Comparison of ENCODE assay signal across 1 cellular context in genomic region chr15:58771621-58772235, GRCh38.
TF ChIP-seq lines count a peak whose summit lies in the region.

No MANE protein-coding gene starts in this region.

TF ChIP-seq in GM23338, 12 proteins besides CTCF, POLR2A, EP300 and RAD21 (continued from another document):
- TF ChIP-seq ZNF462 (CRISPR knock-in tag; IDR thresholded peaks at IDR 0.05) (no peak), STAT1 (IDR thresholded peaks at IDR 0.05; ENCODE audit: unreplicated experiment) (no peak), EZH2 (IDR thresholded peaks at IDR 0.05; ENCODE audit: low read depth, unreplicated experiment) (no peak), NANOG (IDR thresholded peaks at IDR 0.05; ENCODE audit: borderline replicate concordance) (no peak), ETS1 (IDR thresholded peaks at IDR 0.05) (no peak), CREB1 (CRISPR knock-in tag; IDR thresholded peaks at IDR 0.05; ENCODE audit: low read depth) (no peak; the same call in 1 of the 2 replicates), REST (IDR thresholded peaks at IDR 0.05; ENCODE audit: unreplicated experiment) (no peak), EZH2phosphoT487 (IDR thresholded peaks at IDR 0.05; ENCODE audit: unreplicated experiment) (no peak)
